8 cellular contexts compared by ENCODE assay signal in the genomic region with DNA sequence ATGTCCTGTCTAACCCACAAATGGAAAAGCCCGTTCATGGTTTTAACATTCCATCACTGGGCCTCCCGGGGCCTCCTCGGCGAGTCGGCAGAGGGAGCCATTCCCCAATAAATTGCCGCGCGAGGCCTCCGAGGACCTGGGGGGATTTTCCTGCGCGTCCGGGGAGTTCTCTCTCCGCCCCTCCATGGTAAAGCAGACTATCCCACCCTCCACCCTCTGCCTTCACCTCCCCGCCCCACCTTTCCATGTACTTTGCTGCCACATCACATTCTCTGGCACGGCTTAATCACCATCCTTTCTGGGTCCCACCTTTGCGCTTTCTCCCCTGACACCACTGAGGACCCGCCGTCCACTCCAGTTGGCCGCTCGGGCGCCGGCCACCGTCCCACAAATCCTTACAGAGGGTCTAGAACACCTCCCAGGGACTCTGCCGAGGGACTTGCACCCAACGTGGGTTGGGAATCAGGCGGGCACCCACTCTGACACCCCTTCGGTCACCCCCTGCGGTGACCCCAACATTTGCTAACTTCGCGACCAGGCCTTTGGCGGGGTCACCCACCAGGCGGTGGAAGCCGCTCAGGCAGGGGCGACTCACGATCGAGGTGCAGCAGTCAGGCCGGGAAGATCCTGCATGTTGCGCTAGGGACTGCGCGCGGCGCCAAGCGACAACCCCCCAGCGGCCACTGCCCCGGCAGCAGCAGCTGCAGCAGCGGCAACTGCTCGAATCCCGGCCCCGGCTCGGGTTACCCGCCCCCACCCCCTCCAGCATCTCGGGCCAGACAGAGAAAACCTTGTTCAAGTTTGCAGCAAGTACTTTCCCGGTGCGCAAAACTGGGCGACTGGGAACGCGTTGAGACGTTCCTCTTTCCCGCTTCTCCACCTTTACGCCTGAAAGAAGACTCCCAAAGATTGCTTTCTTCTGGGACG. TPM values are rescaled to one million over a fixed set of nuclear protein-coding genes. Genes with fewer than 3 reads are reported as not detected.
A peak's percentile ranks its signal among the peaks of the same experiment; 100 is the strongest.
DNase-seq lines count a peak whose midpoint lies in the region; ATAC-seq and TF ChIP-seq lines count a peak whose summit lies in the region.

TSS of gene MEGF10 (plus strand) at position 778 of the 927 bp plus-strand sequence. CDS start 40,513 bp downstream, outside the sequence.

- peak; percentile 63 for ATAC-seq in HG03342 (IDR thresholded peaks at IDR 0.05; ENCODE audit: unreplicated experiment)

- H3K4me1 Mint-ChIP-seq in osteocyte (ENCODE audit: unreplicated experiment) = peaks cover 37% of the 10 kb centered on the region

- H3K4me3 Mint-ChIP-seq in osteocyte (ENCODE audit: unreplicated experiment) = peak within 1 kb of the TSS; percentile 93

- CTCF ChIA-PET in GM10248 (lab: Yijun Ruan, JAX) = interaction anchor here (0.7 kb wide), 1 partner anchor 148 kb away, joined by 3 read pairs; no protein-coding TSS in a partner anchor

- peak; percentile 61 for DNase-seq in GM10248 (ENCODE audit: extremely low spot score)
- DNase-seq in globus pallidus (ENCODE audit: low spot score) = peak; percentile 86
- DNase-seq in osteocyte (ENCODE audit: extremely low spot score, unreplicated experiment) = peak; percentile 91
- DNase-seq in RKO (ENCODE audit: low spot score) = no peak
- DNase-seq in HT-29 (ENCODE audit: low spot score) = no peak
- no peak for DNase-seq in A172 (ENCODE audit: low spot score)

- peak within 1 kb of the TSS; percentile 14; the same call in 1 of the 2 replicates for H3K4me3 ChIP-seq in WI38 (ENCODE audit: low read depth, low read length)

- TF ChIP-seq CTCF in GM10248 (IDR thresholded peaks at IDR 0.05; ENCODE audit: control extremely low read depth, extremely low read depth, low read depth, missing control alignments) = peak; percentile 75
- peak; percentile 70 for TF ChIP-seq CTCF in WI38 (IDR thresholded peaks at IDR 0.05; ENCODE audit: low read depth, low read length)
- TF ChIP-seq CTCF in osteocyte (IDR thresholded peaks at IDR 0.05) = peak; percentile 93

- no peaks in the 10 kb centered on the region for H3K9me3 Mint-ChIP-seq in osteocyte (ENCODE audit: unreplicated experiment)

- peak within 1 kb of the TSS; percentile 86 for H3K27ac Mint-ChIP-seq in osteocyte (ENCODE audit: unreplicated experiment)

- H3K36me3 Mint-ChIP-seq in osteocyte (ENCODE audit: unreplicated experiment) = no peaks in the 10 kb centered on the region

- POLR2A ChIA-PET in GM10248 (lab: Yijun Ruan, JAX) = no interaction called here

- H3K27me3 Mint-ChIP-seq in osteocyte (ENCODE audit: unreplicated experiment) = peaks cover 8% of the 10 kb centered on the region

RNA-seq across cellular contexts. Expression of gene MEGF10, which starts in this region (rescaled TPM):
- 39.8 and 41.0 TPM in 2 replicates for total RNA-seq in osteocyte
- not detected in 2 replicates for total RNA-seq in HT-29 (2014; rRNA removed; shearing (Covaris generic))
- 0.02 TPM in 1 of 2 replicates, not detected in the other for total RNA-seq in A172 (2014; rRNA removed; shearing (Covaris generic))

Comparison
In these comparisons a context has a peak if more than half of its experiments do, and no peak if none do; other contexts are left out.
1. RNA of gene MEGF10 (total RNA-seq): 39.8 to 41.0 TPM in osteocyte; 0.02 TPM in A172 and not detected in HT-29; every median in the first group is over 10 times any median in the second.
2. DNase-seq: peak in GM10248 (single experiment), globus pallidus (single experiment) and osteocyte (single experiment); none in RKO (single experiment), HT-29 (single experiment) and A172 (single experiment).
3. Peak in every context shown above with its lines, with median percentiles within 50 percentile points of each other: CTCF ChIP-seq.